In the genomic region with DNA sequence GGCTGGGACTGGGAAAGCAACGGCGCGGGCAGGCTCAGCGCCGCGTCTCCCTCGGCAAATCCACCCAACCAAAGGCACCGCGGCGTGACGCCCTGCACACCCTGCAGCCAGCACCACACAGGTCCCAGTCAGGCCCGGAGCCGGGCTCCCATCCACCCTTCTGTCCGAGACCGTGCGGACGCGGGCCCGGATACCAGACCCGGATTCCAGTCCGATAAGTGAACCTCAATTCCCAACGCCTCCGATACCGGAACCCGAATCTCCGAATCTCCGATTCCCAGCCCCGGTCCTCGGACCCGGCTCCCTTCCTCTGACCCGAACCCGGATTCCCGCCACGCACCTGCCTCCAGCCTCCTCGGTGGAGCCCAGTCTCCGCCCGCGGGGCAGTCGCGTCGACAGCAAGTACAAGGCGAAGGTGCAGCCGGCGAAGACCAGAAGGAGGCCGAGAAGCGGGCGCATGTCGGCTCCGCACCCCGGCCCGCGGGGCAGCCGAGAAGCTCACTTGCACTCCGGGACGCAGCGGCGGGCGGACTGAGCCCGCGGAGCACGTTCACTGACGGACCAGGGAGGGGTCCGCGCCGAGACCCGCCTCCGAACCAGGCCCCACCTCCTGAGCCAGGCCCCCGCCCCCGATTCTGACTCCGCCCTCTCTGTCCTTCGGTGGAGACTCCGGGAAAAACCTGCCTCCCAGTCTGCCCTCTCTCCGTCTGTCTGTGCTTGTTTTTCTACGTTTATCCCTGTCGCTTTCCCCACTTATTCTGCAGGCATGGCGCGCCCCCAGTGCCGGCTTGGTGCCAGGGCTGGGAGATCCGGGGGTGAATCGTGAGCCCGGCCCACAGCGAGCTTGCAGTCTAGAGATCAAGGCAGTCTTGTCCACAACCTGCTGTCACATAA, we compare ENCODE assay signal across 8 cellular contexts. TPM values are rescaled to one million over a fixed set of nuclear protein-coding genes. Genes with fewer than 3 reads are reported as not detected.
DNase-seq lines count a peak whose midpoint lies in the region; ATAC-seq and TF ChIP-seq lines count a peak whose summit lies in the region.

TSS of gene TMEM41A (minus strand) at position 533 of the 894 bp plus-strand sequence. CDS start at position 459, 74 bp downstream.

- H3K27ac ChIP-seq in OCI-LY7 (ENCODE audit: low read depth, low read length, poor library complexity, severe bottlenecking), result peak within 1 kb of the TSS; percentile 63

- H3K4me2 ChIP-seq in OCI-LY7 (ENCODE audit: low read length), result peak within 1 kb of the TSS; percentile 60

- no TSS peak for BruUV-seq in OCI-LY7 (replicated peaks; lab: Mats Ljungman, UMichigan)

- no peak for TF ChIP-seq CTCF in OCI-LY7 (conservative IDR thresholded peaks at IDR 0.05; ENCODE audit: low read length)

- H3K9me2 ChIP-seq in OCI-LY7 (ENCODE audit: insufficient read depth, low read length), result no peaks in the 10 kb centered on the region

- H3K36me3 ChIP-seq in OCI-LY7 (ENCODE audit: insufficient read depth, low read length), result peaks cover 24% of the 10 kb centered on the region

- ATAC-seq in GM21526 (IDR thresholded peaks at IDR 0.05; ENCODE audit: low FRiP score, unreplicated experiment), result peak; percentile 97

- POLR2A ChIA-PET in OCI-LY7 (lab: Charles Lee), result interaction anchor here (0.6 kb wide), 1 partner anchor 296 kb away, joined by 4 read pairs; no protein-coding TSS in a partner anchor

- no peaks in the 10 kb centered on the region for H3K9me3 ChIP-seq in OCI-LY7 (ENCODE audit: low read length)

- H3K4me3 ChIP-seq in OCI-LY7 (ENCODE audit: low read depth, low read length, poor library complexity, severe bottlenecking), result peak within 1 kb of the TSS; percentile 84

- peaks cover 8% of the 10 kb centered on the region for H3K4me1 ChIP-seq in OCI-LY7 (ENCODE audit: insufficient read depth, low read length, poor library complexity, severe bottlenecking)

- H4K20me1 ChIP-seq in OCI-LY7 (ENCODE audit: insufficient read depth, low read length), result no peaks in the 10 kb centered on the region

- H3K79me2 ChIP-seq in OCI-LY7 (ENCODE audit: insufficient read depth, low read depth, low read length), result peaks cover 12% of the 10 kb centered on the region; the same call in 1 of the 2 replicates

- DNase-seq in DMS 273 treated with DMSO at 0.1 percent for 48 hours (lab: John Stamatoyannopoulos, UW) (peak; percentile 87), HuH-7 (ENCODE audit: low spot score) (peak; percentile 90), OCI-LY7 (ENCODE audit: low spot score) (peak; percentile 81), activated T-cell treated with anti-CD3 and anti-CD28 coated beads for 1 hour (ENCODE audit: low read depth) (peak; percentile 85), epidermal melanocyte (ENCODE audit: insufficient read length, low spot score) (peak; percentile 92), middle frontal gyrus (ENCODE audit: extremely low spot score, low spot score) (peak; percentile 73)
- peak; percentile 71 to 81 for DNase-seq in stimulated activated CD8-positive, alpha-beta memory T cell treated with anti-CD3 and anti-CD28 coated beads, Interleukin-2, amount 100 ng/mL, for 1 hour (ENCODE audit: low read depth in 2 of 2)

- peak within 1 kb of the TSS; percentile 84 for H2AFZ ChIP-seq in OCI-LY7 (ENCODE audit: low read length)

- intact Hi-C loops in OCI-LY7 (cut with micrococcal nuclease; ENCODE audit: unreplicated experiment), result no loop called here

- CTCF ChIA-PET in OCI-LY7 (lab: Charles Lee; ENCODE audit: unreplicated experiment), result no interaction called here

RNA-seq across cellular contexts. Expression of gene TMEM41A, which starts in this region (rescaled TPM):
- total RNA-seq in OCI-LY7 (2014; rRNA removed; shearing (Covaris generic)), result 5.5 and 7.0 TPM in 2 replicates
- total RNA-seq in OCI-LY7 (2022), result 9.8 and 11.0 TPM in 2 replicates

Comparison
In these comparisons a context has a peak if more than half of its experiments do, and no peak if none do; other contexts are left out.
1. Peak in every context shown above with its lines: DNase-seq, ATAC-seq, H3K4me3 ChIP-seq and H3K27ac ChIP-seq.